24 cellular contexts compared by ENCODE assay signal in genomic region chr2:158366342-158366741, GRCh38.
A peak's percentile ranks its signal among the peaks of the same experiment; 100 is the strongest.
DNase-seq lines count a peak whose midpoint lies in the region; ATAC-seq, FAIRE-seq and TF ChIP-seq lines count a peak whose summit lies in the region.
"Had no signal": no experiment of that assay in that cellular context is flagged by ENCODE, and none has a peak within 500 bp of the region (broad histone marks: within the 10 kb centered on the region; RNA-seq: fewer than 3 reads in every experiment).

No MANE protein-coding gene starts in this region.

- FAIRE-seq in D721Med (lab: Jason Lieb, UNC), result no peak
- FAIRE-seq: A549, GM12891, GM18507, H54 had no signal

- H3K27ac Mint-ChIP-seq in GM23338 (no peak overlapping the region), endodermal cell (no peak overlapping the region)
- H3K27ac Mint-ChIP-seq: CD14-positive monocyte; CD4-positive, alpha-beta T cell; CD8-positive, alpha-beta memory T cell; HFFc6 had no signal

- H3K4me2 ChIP-seq in GM23338, result no peak overlapping the region
- H3K4me2 ChIP-seq: A549; BLaER1 treated with 17β-estradiol and CSF1 and Interleukin-3, amounts not matched to agents 10 nM and 100 nM had no signal

- H3K36me3 Mint-ChIP-seq in GM23338 (ENCODE audit: low read depth), result peaks cover 21% of the 10 kb centered on the region; the same call in 2 of the 3 replicates
- no peaks in the 10 kb centered on the region for H3K36me3 Mint-ChIP-seq in endodermal cell (ENCODE audit: low read depth)
- H3K36me3 Mint-ChIP-seq: CD14-positive monocyte; CD8-positive, alpha-beta memory T cell had no signal

- 79 to 91% methylated on average over 5 of the region's 5 CpGs for WGBS in endodermal cell (ENCODE audit: insufficient coverage in 1 of 2, insufficient read length in 1 of 2), 2 experiments

- DNase-seq in D341Med (ENCODE audit: low spot score), result peak; percentile 12
- DNase-seq in GM23338 (ENCODE audit: low spot score), result no peak
- peak; percentile 43 for DNase-seq in endodermal cell
- DNase-seq in foreskin keratinocyte, result no peak
- no peak for DNase-seq in D721Med (ENCODE audit: insufficient read length, low spot score)
- no peak for DNase-seq in NCI-H146 treated with DMSO at 0.1 percent for 48 hours (lab: John Stamatoyannopoulos, UW; ENCODE audit: unreplicated experiment)
- DNase-seq: 8988T; ACHN; AML-193; BE2C; CD4-positive, alpha-beta T cell; CD8-positive, alpha-beta memory T cell; DMS153; DMS79; GF-D8; GOT3; HFFc6 had no signal

- no peaks in the 10 kb centered on the region for H4K20me1 ChIP-seq in GM23338 (replicated peaks; ENCODE audit: insufficient read depth)
- H4K20me1 ChIP-seq: BLaER1 treated with 17β-estradiol and CSF1 and Interleukin-3, amounts not matched to agents 10 nM and 100 nM had no signal

- no peaks in the 10 kb centered on the region for H3K9me2 ChIP-seq in GM23338 (ENCODE audit: insufficient read depth)

- H3K9ac ChIP-seq in endodermal cell (ENCODE audit: extremely low read depth, low read length, poor library complexity, severe bottlenecking), result no peak overlapping the region
- H3K9ac ChIP-seq: BLaER1 treated with 17β-estradiol and CSF1 and Interleukin-3, amounts not matched to agents 10 nM and 100 nM had no signal

- H3K4me3 ChIP-seq in GM23338 (no peak overlapping the region), endodermal cell (ENCODE audit: low read length) (no peak overlapping the region)
- H3K4me3 ChIP-seq: A549; BLaER1 treated with 17β-estradiol and CSF1 and Interleukin-3, amounts not matched to agents 10 nM and 100 nM; HAP-1 had no signal

- H3K27me3 Mint-ChIP-seq in GM23338 (ENCODE audit: insufficient read depth, low read depth, poor library complexity) (no peaks in the 10 kb centered on the region), endodermal cell (ENCODE audit: insufficient read depth) (no peaks in the 10 kb centered on the region)
- H3K27me3 Mint-ChIP-seq: CD4-positive, alpha-beta T cell; CD8-positive, alpha-beta memory T cell had no signal

- H3K27ac ChIP-seq in GM23338 (ENCODE audit: low read depth) (no peak overlapping the region), endodermal cell (ENCODE audit: low read depth, low read length) (no peak overlapping the region), foreskin keratinocyte (no peak overlapping the region)
- H3K27ac ChIP-seq: A549; BLaER1 treated with 17β-estradiol and CSF1 and Interleukin-3, amounts not matched to agents 10 nM and 100 nM had no signal

- no peak for TF ChIP-seq CTCF in GM23338 (conservative IDR thresholded peaks at IDR 0.05; ENCODE audit: low read depth in 2 of 2)
- no peak for TF ChIP-seq CTCF in endodermal cell (conservative IDR thresholded peaks at IDR 0.05)
- no peak for TF ChIP-seq CTCF in foreskin keratinocyte (conservative IDR thresholded peaks at IDR 0.05)
- TF ChIP-seq CTCF in D721Med (IDR thresholded peaks at IDR 0.05; ENCODE audit: insufficient read depth, missing control alignments), result no peak

- H3K4me1 Mint-ChIP-seq in GM23338, result no peaks in the 10 kb centered on the region
- H3K4me1 Mint-ChIP-seq in endodermal cell, result no peaks in the 10 kb centered on the region
- H3K4me1 Mint-ChIP-seq: CD14-positive monocyte; CD8-positive, alpha-beta memory T cell had no signal

- H3K4me1 ChIP-seq in GM23338 (ENCODE audit: insufficient read depth) (no peaks in the 10 kb centered on the region), endodermal cell (ENCODE audit: control insufficient read depth, insufficient read depth, low read length) (no peaks in the 10 kb centered on the region), foreskin keratinocyte (no peaks in the 10 kb centered on the region)
- H3K4me1 ChIP-seq: A549; BE2C; BLaER1 treated with 17β-estradiol and CSF1 and Interleukin-3, amounts not matched to agents 10 nM and 100 nM; HAP-1 had no signal

- no peaks in the 10 kb centered on the region for H3K79me2 ChIP-seq in GM23338 (replicated peaks; ENCODE audit: insufficient read depth)

- no peaks in the 10 kb centered on the region for H3K9me3 ChIP-seq in endodermal cell (ENCODE audit: control insufficient read depth, low read length)
- H3K9me3 ChIP-seq: A549; BE2C; BLaER1 treated with 17β-estradiol and CSF1 and Interleukin-3, amounts not matched to agents 10 nM and 100 nM; HAP-1 had no signal

- no peaks in the 10 kb centered on the region for H3K27me3 ChIP-seq in GM23338 (ENCODE audit: insufficient read depth)
- no peaks in the 10 kb centered on the region for H3K27me3 ChIP-seq in endodermal cell (ENCODE audit: control insufficient read depth, insufficient read depth, low read length, poor library complexity, severe bottlenecking)
- H3K27me3 ChIP-seq in foreskin keratinocyte, result no peaks in the 10 kb centered on the region
- H3K27me3 ChIP-seq: BE2C; BLaER1 treated with 17β-estradiol and CSF1 and Interleukin-3, amounts not matched to agents 10 nM and 100 nM had no signal

- H2AFZ ChIP-seq in GM23338, result no peak overlapping the region

- H3K36me3 ChIP-seq in GM23338 (ENCODE audit: insufficient read depth), result no peaks in the 10 kb centered on the region
- H3K36me3 ChIP-seq in endodermal cell (ENCODE audit: control insufficient read depth, insufficient read depth, low read length), result no peaks in the 10 kb centered on the region
- H3K36me3 ChIP-seq: BE2C; BLaER1 treated with 17β-estradiol and CSF1 and Interleukin-3, amounts not matched to agents 10 nM and 100 nM; HAP-1 had no signal

- ATAC-seq in GM23338 (peak; percentile 52), foreskin keratinocyte (no peak)
- ATAC-seq: A549 had no signal

- H3F3A ChIP-seq in GM23338 (replicated peaks; ENCODE audit: low read depth), result no peaks in the 10 kb centered on the region

- no peak overlapping the region for H3K4me3 Mint-ChIP-seq in GM23338
- H3K4me3 Mint-ChIP-seq in endodermal cell, result no peak overlapping the region
- H3K4me3 Mint-ChIP-seq: CD14-positive monocyte; CD4-positive, alpha-beta T cell; CD8-positive, alpha-beta memory T cell; HFFc6 had no signal

- peaks cover 35% of the 10 kb centered on the region for H3K9me3 Mint-ChIP-seq in GM23338
- peaks cover 32% of the 10 kb centered on the region for H3K9me3 Mint-ChIP-seq in endodermal cell
- H3K9me3 Mint-ChIP-seq: CD4-positive, alpha-beta T cell had no signal

TF ChIP-seq in GM23338, 12 proteins besides CTCF, POLR2A, EP300 and RAD21 (continues in another document):
- TF ChIP-seq POLR2AphosphoS5 (IDR thresholded peaks at IDR 0.05; ENCODE audit: low read depth) (no peak), STAT1 (IDR thresholded peaks at IDR 0.05; ENCODE audit: unreplicated experiment) (no peak), EZH2phosphoT487 (IDR thresholded peaks at IDR 0.05; ENCODE audit: unreplicated experiment) (no peak), ZNF462 (CRISPR knock-in tag; IDR thresholded peaks at IDR 0.05) (no peak), CREB1 (CRISPR knock-in tag; IDR thresholded peaks at IDR 0.05; ENCODE audit: low read depth) (no peak)

Comparison
In these comparisons a context has a peak if more than half of its experiments do, and no peak if none do; other contexts are left out.
1. DNase-seq: peak in D341Med (single experiment) and endodermal cell (single experiment); none in GM23338 (single experiment), foreskin keratinocyte (0 of 2), D721Med (single experiment) and NCI-H146 treated with DMSO at 0.1 percent for 48 hours (single experiment).